Comparison of ENCODE assay signal across 9 cellular contexts in genomic region chr16:88804173-88804551, GRCh38. TPM values are rescaled to one million over a fixed set of nuclear protein-coding genes. Genes with fewer than 3 reads are reported as not detected.
A peak's percentile ranks its signal among the peaks of the same experiment; 100 is the strongest.
DNase-seq lines count a peak whose midpoint lies in the region; ATAC-seq and TF ChIP-seq lines count a peak whose summit lies in the region.
"Had no signal": no experiment of that assay in that cellular context is flagged by ENCODE, and none has a peak within 500 bp of the region (broad histone marks: within the 10 kb centered on the region; RNA-seq: fewer than 3 reads in every experiment).

No MANE protein-coding gene starts in this region.

- no peaks in the 10 kb centered on the region for H3K9me3 ChIP-seq in tibial nerve
- H3K9me3 ChIP-seq: uterus had no signal

- no peak for DNase-seq in Jurkat, Clone E6-1 (ENCODE audit: low read depth, low spot score)
- no peak for DNase-seq in brain microvascular endothelial cell
- DNase-seq in naive B cell, result no peak
- DNase-seq in hippocampal formation (lab: John Stamatoyannopoulos, UW), result no peak
- DNase-seq in tibial nerve (ENCODE audit: low spot score in 2 of 2), result no peak
- no peak for DNase-seq in AG08396 (ENCODE audit: low spot score)

- H3K27me3 ChIP-seq in brain microvascular endothelial cell (replicated peaks) (no peaks in the 10 kb centered on the region), tibial nerve (no peaks in the 10 kb centered on the region)
- H3K27me3 ChIP-seq: uterus had no signal

- H3K27me3 Mint-ChIP-seq in naive B cell, result no peaks in the 10 kb centered on the region

- no peaks in the 10 kb centered on the region for H3K36me3 Mint-ChIP-seq in naive B cell

- in situ Hi-C loops in brain microvascular endothelial cell (cut with HindIII; ENCODE audit: low pct_ligation_motif_present, low sequenced_read_pairs), result no loop called here

- TF ChIP-seq EP300 in tibial nerve (IDR thresholded peaks at IDR 0.05), result no peak

- H3K9me3 Mint-ChIP-seq in naive B cell, result no peaks in the 10 kb centered on the region

- WGBS in tibial nerve, 2 donors, result 0% methylated on average over 3 to 7 of the region's 16 CpGs

- peaks cover 6% of the 10 kb centered on the region for H3K36me3 ChIP-seq in brain microvascular endothelial cell (replicated peaks)
- H3K36me3 ChIP-seq in tibial nerve, result peaks cover 0 to 31% (median 0%) of the 10 kb centered on the region in 3 donors
- H3K36me3 ChIP-seq: uterus had no signal

- TF ChIP-seq CTCF in C4-2B (conservative IDR thresholded peaks at IDR 0.05) (no peak), brain microvascular endothelial cell (IDR thresholded peaks at IDR 0.05; ENCODE audit: low read depth, low read length, missing control alignments) (no peak), tibial nerve (IDR thresholded peaks at IDR 0.05) (no peak)

- peak overlapping the region; percentile 93 for H3K27ac ChIP-seq in C4-2B
- no peak overlapping the region for H3K27ac ChIP-seq in brain microvascular endothelial cell
- no peak overlapping the region for H3K27ac ChIP-seq in tibial nerve
- H3K27ac ChIP-seq: uterus had no signal

- no peak for ATAC-seq in naive B cell (ENCODE audit: low read depth in 2 of 2)
- ATAC-seq in GM19351 (IDR thresholded peaks at IDR 0.05; ENCODE audit: unreplicated experiment), result no peak

- H3K27ac Mint-ChIP-seq in naive B cell, result peak overlapping the region in 2 of 6 donors; percentile 26 to 62

- H3K4me3 Mint-ChIP-seq in naive B cell, result peak overlapping the region; percentile 44 to 82 (median 61)

- TF ChIP-seq POLR2A in tibial nerve (IDR thresholded peaks at IDR 0.05), result no peak

- peak overlapping the region; percentile 93 for H3K4me3 ChIP-seq in Jurkat, Clone E6-1 (ENCODE audit: low read length)
- peak overlapping the region; percentile 59 for H3K4me3 ChIP-seq in brain microvascular endothelial cell (ENCODE audit: low read depth, low read length)
- H3K4me3 ChIP-seq in tibial nerve, result peak overlapping the region in 1 of 4 donors; percentile 68

- H3K4me1 ChIP-seq in tibial nerve, result peaks cover 0 to 30% (median 14%) of the 10 kb centered on the region in 4 donors

- peaks cover 14 to 28% (median 26%) of the 10 kb centered on the region in 3 donors for H3K4me1 Mint-ChIP-seq in naive B cell

RNA-seq across cellular contexts. Expression of gene CDT1, which starts 0.6 kb away (rescaled TPM):
- 93.9 TPM for polyA plus RNA-seq in Jurkat, Clone E6-1 (2012; ENCODE audit: insufficient read depth, insufficient read length)
- under 1 TPM in 5 of 6 donors, not detected in 1; 0.08 to 0.27 (median 0.17) TPM for polyA plus RNA-seq in naive B cell (ENCODE audit: low read depth in 6 of 6)
- total RNA-seq in tibial nerve, result 1 to 10 TPM in 2 of 4 donors, under 1 TPM in 1, not detected in 1; 0.44 to 1.5 (median 1.4) TPM

RNA-seq across cellular contexts. Expression of gene APRT, which starts 7.6 kb away (rescaled TPM):
- 328 TPM for polyA plus RNA-seq in Jurkat, Clone E6-1 (2012; ENCODE audit: insufficient read depth, insufficient read length)
- polyA plus RNA-seq in naive B cell (ENCODE audit: low read depth in 6 of 6), result 100 to 1,000 TPM; 330 to 484 (median 384) TPM
- 100 to 1,000 TPM in 2 of 4 donors, 10 to 100 TPM in 2; 83.4 to 157 (median 106) TPM for total RNA-seq in tibial nerve

RNA-seq across cellular contexts. Expression of gene PIEZO1, which starts 19.1 kb away (rescaled TPM):
- polyA plus RNA-seq in Jurkat, Clone E6-1 (2012; ENCODE audit: insufficient read depth, insufficient read length), result 194 TPM
- 10 to 100 TPM in 2 of 6 donors, 1 to 10 TPM in 4; 4.0 to 17.2 (median 6.2) TPM for polyA plus RNA-seq in naive B cell (ENCODE audit: low read depth in 6 of 6)
- total RNA-seq in tibial nerve, result 100 to 1,000 TPM in 3 of 4 donors, 10 to 100 TPM in 1; 90.5 to 309 (median 165) TPM

RNA-seq across cellular contexts. Expression of gene GALNS, which starts 52.6 kb away (rescaled TPM):
- polyA plus RNA-seq in Jurkat, Clone E6-1 (2012; ENCODE audit: insufficient read depth, insufficient read length), result 9.3 TPM
- polyA plus RNA-seq in naive B cell (ENCODE audit: low read depth in 6 of 6), result 10 to 100 TPM in 3 of 6 donors, 1 to 10 TPM in 3; 6.1 to 21.4 (median 9.5) TPM
- 10 to 100 TPM; 15.1 to 80.1 (median 43.2) TPM for total RNA-seq in tibial nerve

RNA-seq across cellular contexts. Expression of gene TRAPPC2L, which starts 52.8 kb away (rescaled TPM):
- polyA plus RNA-seq in Jurkat, Clone E6-1 (2012; ENCODE audit: insufficient read depth, insufficient read length), result 203 TPM
- polyA plus RNA-seq in naive B cell (ENCODE audit: low read depth in 6 of 6), result 100 to 1,000 TPM in 1 of 6 donors, 10 to 100 TPM in 5; 87.3 to 100 (median 90.9) TPM
- total RNA-seq in tibial nerve, result 10 to 100 TPM; 18.0 to 36.6 (median 22.9) TPM
